Comparison of ENCODE assay signal across 18 cellular contexts in genomic region chr6:90490030-90490429, GRCh38.
"Had no signal": no experiment of that assay in that cellular context is flagged by ENCODE, and none has a peak within 500 bp of the region (broad histone marks: within the 10 kb centered on the region; RNA-seq: fewer than 3 reads in every experiment).

No MANE protein-coding gene starts in this region.

- ATAC-seq: activated CD8-positive, alpha-beta T cell treated with anti-CD3 and anti-CD28 coated beads for 36 hours; gastrocnemius medialis; stimulated activated naive CD8-positive, alpha-beta T cell treated with anti-CD3 and anti-CD28 coated beads, Interleukin-15, Interleukin-2, amounts not matched to agents 100 U/mL and 50 U/mL, for 24 hours; T-cell had no signal

- H3K27me3 ChIP-seq: suprapubic skin had no signal

- H3K36me3 ChIP-seq: gastrocnemius medialis, heart right ventricle, prostate gland, suprapubic skin, WERI-Rb-1 had no signal

- H3K36me3 Mint-ChIP-seq: naive B cell, T-cell, type B pancreatic cell had no signal

- DNase-seq: activated CD4-positive, alpha-beta T cell treated with anti-CD3 and anti-CD28 coated beads for 4 hours; activated CD8-positive, alpha-beta memory T cell treated with anti-CD3 and anti-CD28 coated beads, Interleukin-2, amount 50 U/mL, for 48 hours; activated CD8-positive, alpha-beta T cell treated with anti-CD3 and anti-CD28 coated beads for 36 hours; activated naive CD4-positive, alpha-beta T cell; aorta; gastrocnemius medialis; heart right ventricle; kidney glomerular epithelial cell; naive B cell; occipital lobe; stimulated activated CD4-positive, alpha-beta T cell treated with anti-CD3 and anti-CD28 coated beads, Interleukin-2, amount 100 ng/mL, for 48 hours; stimulated activated naive CD8-positive, alpha-beta T cell treated with anti-CD3 and anti-CD28 coated beads, Interleukin-15, Interleukin-2, amounts not matched to agents 100 U/mL and 50 U/mL, for 24 hours; T-cell; WERI-Rb-1 had no signal

- H3K4me3 Mint-ChIP-seq: activated CD8-positive, alpha-beta T cell treated with anti-CD3 and anti-CD28 coated beads for 36 hours; activated T-helper 1 cell treated with anti-CD3 and anti-CD28 coated beads, Interleukin-12 subunit alpha, Interleukin-12 subunit beta, Interleukin-2, Interleukin-4 antibody, amounts not matched to agents 30 ng/mL and 10 ng/mL and 1 ng/mL, durations not matched to agents 14 hours and 24 hours and 36 hours; naive B cell; T-cell; type B pancreatic cell had no signal

- H3K27ac ChIP-seq: gastrocnemius medialis, prostate gland, suprapubic skin, WERI-Rb-1 had no signal

- H3K9me3 ChIP-seq: gastrocnemius medialis, heart right ventricle, prostate gland, suprapubic skin had no signal

- H3K27ac Mint-ChIP-seq: activated CD8-positive, alpha-beta T cell treated with anti-CD3 and anti-CD28 coated beads for 36 hours; activated T-helper 1 cell treated with anti-CD3 and anti-CD28 coated beads, Interleukin-12 subunit alpha, Interleukin-12 subunit beta, Interleukin-2, Interleukin-4 antibody, amounts not matched to agents 30 ng/mL and 10 ng/mL and 1 ng/mL, durations not matched to agents 14 hours and 24 hours and 36 hours; naive B cell; T-cell; type B pancreatic cell had no signal

- H3K4me1 ChIP-seq: gastrocnemius medialis, prostate gland, suprapubic skin had no signal

- H3K4me3 ChIP-seq: gastrocnemius medialis, heart right ventricle, prostate gland, suprapubic skin had no signal
